In the genomic region with DNA sequence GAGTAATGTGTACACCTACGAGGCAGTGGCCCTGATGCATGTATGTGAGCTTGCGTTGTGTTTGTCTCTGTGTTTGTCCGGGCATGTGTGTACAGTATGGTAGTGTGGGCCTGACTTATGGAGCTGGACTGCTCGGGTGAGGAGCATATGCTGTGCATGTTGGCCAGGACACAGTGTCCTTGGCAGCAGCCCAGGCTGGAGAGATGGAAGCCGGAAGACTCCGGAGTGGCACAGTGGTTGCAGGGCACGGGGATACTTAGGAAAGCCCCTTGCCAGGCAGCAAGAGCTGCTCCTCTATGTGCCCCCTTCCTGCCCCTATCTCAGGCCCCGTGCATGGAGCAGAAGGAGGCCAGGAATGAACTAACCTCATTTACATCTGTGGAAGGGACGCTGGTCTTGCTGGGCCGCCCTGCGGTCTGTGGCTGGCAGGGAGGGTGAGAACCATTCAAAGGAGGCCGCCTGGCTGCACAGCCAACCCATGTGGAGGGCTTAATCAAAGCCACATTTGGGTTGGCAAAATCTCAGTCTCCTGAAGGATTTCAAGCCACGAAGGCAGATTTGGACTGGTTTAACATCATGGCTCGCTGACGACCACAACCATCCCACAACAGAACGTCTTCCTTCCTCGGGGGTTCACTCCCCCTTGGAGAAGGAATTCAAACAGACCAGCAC, we compare ENCODE assay signal across 16 cellular contexts. TPM values are rescaled to one million over a fixed set of nuclear protein-coding genes. Genes with fewer than 3 reads are reported as not detected.
DNase-seq lines count a peak whose midpoint lies in the region; TF ChIP-seq lines count a peak whose summit lies in the region.
"Had no signal": no experiment of that assay in that cellular context is flagged by ENCODE, and none has a peak within 500 bp of the region (broad histone marks: within the 10 kb centered on the region; RNA-seq: fewer than 3 reads in every experiment).

No MANE protein-coding gene starts in this region.

- peaks cover 0 to 16% (median 0%) of the 10 kb centered on the region in 5 experiments for H3K9me3 Mint-ChIP-seq in brain
- peaks cover 3% of the 10 kb centered on the region for H3K9me3 Mint-ChIP-seq in activated naive CD4-positive, alpha-beta T cell treated with anti-CD3 and anti-CD28 coated beads, Interleukin-2, amount 10 ng/mL, durations not matched to agents 7 days and 5 days

- CTCF ChIA-PET in RWPE1 (lab: Yijun Ruan, JAX), result no interaction called here
- CTCF ChIA-PET in activated naive CD4-positive, alpha-beta T cell treated with anti-CD3 and anti-CD28 coated beads, Interleukin-2, amount 10 ng/mL, durations not matched to agents 7 days and 5 days (lab: Charles Lee), result no interaction called here

- intact Hi-C loops in cardiac septum (cut with DNase I), result no loop called here
- intact Hi-C loops in posterior cingulate gyrus (cut with DNase I), result no loop called here

- H3K4me1 ChIP-seq in BE2C, result no peaks in the 10 kb centered on the region

- H3K27ac Mint-ChIP-seq in brain, result peak overlapping the region in 4 of 5 experiments; percentile 1 to 49 (median 32)
- H3K27ac Mint-ChIP-seq in activated naive CD4-positive, alpha-beta T cell treated with anti-CD3 and anti-CD28 coated beads, Interleukin-2, amount 10 ng/mL, durations not matched to agents 7 days and 5 days, result no peak overlapping the region
- H3K27ac Mint-ChIP-seq: naive thymus-derived CD4-positive, alpha-beta T cell had no signal

- no peaks in the 10 kb centered on the region for H3K4me1 Mint-ChIP-seq in brain
- H3K4me1 Mint-ChIP-seq in activated naive CD4-positive, alpha-beta T cell treated with anti-CD3 and anti-CD28 coated beads, Interleukin-2, amount 10 ng/mL, durations not matched to agents 7 days and 5 days, result no peaks in the 10 kb centered on the region
- H3K4me1 Mint-ChIP-seq: naive thymus-derived CD4-positive, alpha-beta T cell had no signal

- no peak overlapping the region for H3K4me3 Mint-ChIP-seq in brain
- no peak overlapping the region for H3K4me3 Mint-ChIP-seq in activated naive CD4-positive, alpha-beta T cell treated with anti-CD3 and anti-CD28 coated beads, Interleukin-2, amount 10 ng/mL, durations not matched to agents 7 days and 5 days
- H3K4me3 Mint-ChIP-seq: naive thymus-derived CD4-positive, alpha-beta T cell had no signal

- no peak overlapping the region for H3K4me3 ChIP-seq in BE2C (ENCODE audit: low read depth, low read length)
- H3K4me3 ChIP-seq: SK-N-MC had no signal

- H3K9me3 ChIP-seq in BE2C, result no peaks in the 10 kb centered on the region

- peaks cover 47% of the 10 kb centered on the region for H3K36me3 Mint-ChIP-seq in brain
- H3K36me3 Mint-ChIP-seq in activated naive CD4-positive, alpha-beta T cell treated with anti-CD3 and anti-CD28 coated beads, Interleukin-2, amount 10 ng/mL, durations not matched to agents 7 days and 5 days, result no peaks in the 10 kb centered on the region
- H3K36me3 Mint-ChIP-seq: naive thymus-derived CD4-positive, alpha-beta T cell had no signal

- peak; percentile 38 for DNase-seq in AG09319 (ENCODE audit: extremely low read depth, low read depth)
- peak; percentile 81 for DNase-seq in cardiac septum (ENCODE audit: low spot score)
- peak in 9 of 10 donors; percentile 53 to 95 (median 69) for DNase-seq in posterior cingulate gyrus
- no peak for DNase-seq in BE2C
- no peak for DNase-seq in glomerular visceral epithelial cell (ENCODE audit: extremely low spot score)
- DNase-seq in RWPE1 (ENCODE audit: low spot score), result no peak
- DNase-seq in activated naive CD4-positive, alpha-beta T cell treated with anti-CD3 and anti-CD28 coated beads, Interleukin-2, amount 10 ng/mL, durations not matched to agents 7 days and 5 days, result no peak
- DNase-seq: amniotic stem cell; DND-41; naive thymus-derived CD4-positive, alpha-beta T cell; NCI-H1417; stimulated activated CD4-positive, alpha-beta T cell treated with anti-CD3 and anti-CD28 coated beads, Interleukin-12 subunit alpha, Interleukin-12 subunit beta, amount 100 ng/mL, for 4 hours; WERI-Rb-1 had no signal

- H3K27me3 ChIP-seq in BE2C, result no peaks in the 10 kb centered on the region

- TF ChIP-seq CTCF in AG09319 (IDR thresholded peaks at IDR 0.05; ENCODE audit: low read depth, low read length) (no peak), brain (conservative IDR thresholded peaks at IDR 0.05) (no peak), BE2C (IDR thresholded peaks at IDR 0.05; ENCODE audit: low read depth, low read length) (no peak), RWPE1 (conservative IDR thresholded peaks at IDR 0.05; ENCODE audit: low read depth) (no peak)

- H3K27me3 Mint-ChIP-seq in brain, result no peaks in the 10 kb centered on the region
- H3K27me3 Mint-ChIP-seq in activated naive CD4-positive, alpha-beta T cell treated with anti-CD3 and anti-CD28 coated beads, Interleukin-2, amount 10 ng/mL, durations not matched to agents 7 days and 5 days, result peaks cover 3% of the 10 kb centered on the region

- H3K27ac ChIP-seq in RWPE1, result no peak overlapping the region
- H3K27ac ChIP-seq: SK-N-MC, WERI-Rb-1 had no signal

- POLR2A ChIA-PET in RWPE1 (lab: Yijun Ruan, JAX; ENCODE audit: low non-redundant PET), result no interaction called here

- H3K36me3 ChIP-seq in BE2C, result no peaks in the 10 kb centered on the region
- H3K36me3 ChIP-seq: WERI-Rb-1 had no signal

RNA-seq across cellular contexts. Expression of a gene that starts 32.2 kb away (rescaled TPM):
- polyA plus RNA-seq in brain (ENCODE audit: insufficient read depth, low read depth, low replicate concordance), result 0.88 TPM
- 0.70 TPM for total RNA-seq in cardiac septum
- polyA plus RNA-seq in BE2C (2012; ENCODE audit: insufficient read depth, insufficient read length, low read depth), result not detected
- total RNA-seq: endothelial cell of umbilical vein had no signal
- polyA plus RNA-seq: endothelial cell of umbilical vein; naive thymus-derived CD4-positive, alpha-beta T cell had no signal

Comparison
In these comparisons a context has a peak if more than half of its experiments do, and no peak if none do; other contexts are left out.
1. DNase-seq: peak in AG09319 (single experiment), cardiac septum (single experiment) and posterior cingulate gyrus (9 of 10); none in BE2C (single experiment), glomerular visceral epithelial cell (single experiment), RWPE1 (single experiment) and activated naive CD4-positive, alpha-beta T cell treated with anti-CD3 and anti-CD28 coated beads, Interleukin-2, amount 10 ng/mL, durations not matched to agents 7 days and 5 days (single experiment).